Comparison of ENCODE assay signal across 2 cellular contexts in the genomic region with DNA sequence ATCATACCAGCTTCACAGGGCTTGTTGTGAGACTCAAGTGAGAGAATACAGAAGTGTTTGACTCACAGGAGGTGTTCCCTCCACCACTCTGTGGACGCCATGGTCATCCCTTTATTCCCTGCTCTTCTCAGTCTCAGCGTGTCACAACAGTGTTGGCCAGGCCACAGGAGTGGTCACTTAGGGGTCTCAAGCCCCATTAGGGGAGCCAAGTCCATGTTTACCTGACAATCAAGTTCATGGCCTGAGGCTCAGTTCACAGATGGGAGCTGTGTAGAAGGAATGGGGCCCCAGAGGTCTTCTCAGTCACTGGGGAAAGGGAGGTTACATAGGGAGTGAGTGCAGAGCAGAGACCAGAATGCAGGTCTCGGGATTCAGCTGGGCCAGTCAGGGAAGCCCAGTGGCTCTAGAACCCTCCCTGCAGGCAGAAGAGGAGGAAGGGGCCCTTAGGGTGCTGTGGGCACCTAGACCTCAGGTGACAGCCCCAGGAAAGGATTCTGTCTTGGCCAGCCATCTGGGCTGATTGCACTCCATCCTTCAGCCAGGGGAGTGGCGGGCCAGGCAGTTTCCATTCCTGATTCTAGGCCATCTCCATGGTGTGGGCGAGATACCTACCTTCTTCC.
TF ChIP-seq lines count a peak whose summit lies in the region.

No MANE protein-coding gene starts in this region.

TF ChIP-seq in IMR-90, 13 proteins besides CTCF, POLR2A, EP300 and RAD21:
- TF ChIP-seq, protein P1, sequence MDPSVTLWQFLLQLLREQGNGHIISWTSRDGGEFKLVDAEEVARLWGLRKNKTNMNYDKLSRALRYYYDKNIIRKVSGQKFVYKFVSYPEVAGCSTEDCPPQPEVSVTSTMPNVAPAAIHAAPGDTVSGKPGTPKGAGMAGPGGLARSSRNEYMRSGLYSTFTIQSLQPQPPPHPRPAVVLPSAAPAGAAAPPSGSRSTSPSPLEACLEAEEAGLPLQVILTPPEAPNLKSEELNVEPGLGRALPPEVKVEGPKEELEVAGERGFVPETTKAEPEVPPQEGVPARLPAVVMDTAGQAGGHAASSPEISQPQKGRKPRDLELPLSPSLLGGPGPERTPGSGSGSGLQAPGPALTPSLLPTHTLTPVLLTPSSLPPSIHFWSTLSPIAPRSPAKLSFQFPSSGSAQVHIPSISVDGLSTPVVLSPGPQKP (IDR thresholded peaks at IDR 0.05; ENCODE audit: borderline replicate concordance, low read depth, low read length): no peak
- TF ChIP-seq BHLHE40 (IDR thresholded peaks at IDR 0.05; ENCODE audit: low read depth, low read length) (no peak), MAZ (IDR thresholded peaks at IDR 0.05; ENCODE audit: borderline replicate concordance, low read depth, low read length) (no peak), MAFK (IDR thresholded peaks at IDR 0.05; ENCODE audit: low read depth, low read length) (no peak), SMC3 (IDR thresholded peaks at IDR 0.05; ENCODE audit: low read depth, low read length) (no peak), MXI1 (IDR thresholded peaks at IDR 0.05; ENCODE audit: borderline replicate concordance, low read depth, low read length) (no peak), RCOR1 (IDR thresholded peaks at IDR 0.05; ENCODE audit: insufficient replicate concordance, low read length) (no peak), FOS (IDR thresholded peaks at IDR 0.05; ENCODE audit: low read depth, low read length) (no peak), CHD1 (IDR thresholded peaks at IDR 0.05; ENCODE audit: low read depth, low read length) (no peak), RFX5 (IDR thresholded peaks at IDR 0.05; ENCODE audit: low read depth, low read length) (no peak), NFE2L2 (IDR thresholded peaks at IDR 0.05; ENCODE audit: low read depth, low read length) (no peak), CEBPB (IDR thresholded peaks at IDR 0.05; ENCODE audit: low read depth, low read length) (no peak)

TF ChIP-seq in H1, 55 proteins besides CTCF, POLR2A, EP300 and RAD21:
- TF ChIP-seq TAF1 (IDR thresholded peaks at IDR 0.05; ENCODE audit: low read depth, low read length) (0 out of 2 replicates have a peak, but pooled peaks have one; percentile 1), PHF8 (conservative IDR thresholded peaks at IDR 0.05; ENCODE audit: low read depth, low read length) (no peak)
